In genomic region chr2:41934323-41935003, GRCh38 we compare ENCODE assay signal across 13 cellular contexts.
A peak's percentile ranks its signal among the peaks of the same experiment; 100 is the strongest.
DNase-seq lines count a peak whose midpoint lies in the region; ATAC-seq and TF ChIP-seq lines count a peak whose summit lies in the region.
"Had no signal": no experiment of that assay in that cellular context is flagged by ENCODE, and none has a peak within 500 bp of the region (broad histone marks: within the 10 kb centered on the region; RNA-seq: fewer than 3 reads in every experiment).

No MANE protein-coding gene starts in this region.

- H3K4me3 Mint-ChIP-seq in HFFc6: peak overlapping the region; percentile 49
- H3K4me3 Mint-ChIP-seq in activated naive CD8-positive, alpha-beta T cell treated with anti-CD3 and anti-CD28 coated beads, Interleukin-2, amount 50 U/mL, for 24 hours: no peak overlapping the region
- H3K4me3 Mint-ChIP-seq: activated CD8-positive, alpha-beta T cell treated with anti-CD3 and anti-CD28 coated beads, Interleukin-2, amount 10 ng/mL, durations not matched to agents 7 days and 5 days; activated naive CD8-positive, alpha-beta T cell treated with anti-CD3 and anti-CD28 coated beads for 36 hours; CD4-positive, alpha-beta memory T cell had no signal

- H3K4me3 ChIP-seq in choroid plexus epithelial cell (ENCODE audit: low read depth, low read length) (peak overlapping the region; percentile 19), left lung (no peak overlapping the region), smooth muscle cell (no peak overlapping the region)

- H3K4me2 ChIP-seq in smooth muscle cell: peak overlapping the region; percentile 63

- TF ChIP-seq CTCF in HFFc6 (IDR thresholded peaks at IDR 0.05) (no peak), choroid plexus epithelial cell (conservative IDR thresholded peaks at IDR 0.05; ENCODE audit: low read depth, low read length) (no peak), left lung (IDR thresholded peaks at IDR 0.05) (no peak), smooth muscle cell (IDR thresholded peaks at IDR 0.05; ENCODE audit: borderline replicate concordance, insufficient read depth, poor library complexity, severe bottlenecking) (no peak)

- 19% methylated on average over 10 of the region's 10 CpGs for WGBS in smooth muscle cell (ENCODE audit: low lambda C conversion rate)

- H3K36me3 ChIP-seq in left lung (no peaks in the 10 kb centered on the region), smooth muscle cell (ENCODE audit: low read depth) (no peaks in the 10 kb centered on the region)

- H3F3A ChIP-seq in smooth muscle cell (ENCODE audit: low read depth): peaks cover 54% of the 10 kb centered on the region

- H3K27me3 Mint-ChIP-seq in HFFc6 (ENCODE audit: insufficient read depth): peaks cover 24% of the 10 kb centered on the region
- H3K27me3 Mint-ChIP-seq in activated naive CD8-positive, alpha-beta T cell treated with anti-CD3 and anti-CD28 coated beads, Interleukin-2, amount 50 U/mL, for 24 hours: no peaks in the 10 kb centered on the region
- H3K27me3 Mint-ChIP-seq: activated naive CD8-positive, alpha-beta T cell treated with anti-CD3 and anti-CD28 coated beads for 36 hours had no signal

- intact Hi-C loops in left lung (cut with DNase I): no loop called here

- H3K27me3 ChIP-seq in left lung (no peaks in the 10 kb centered on the region), smooth muscle cell (ENCODE audit: low read depth) (no peaks in the 10 kb centered on the region)

- H2AFZ ChIP-seq in smooth muscle cell (ENCODE audit: low read depth): no peak overlapping the region

- H3K4me1 Mint-ChIP-seq in HFFc6 (ENCODE audit: low read depth): peaks cover 23% of the 10 kb centered on the region
- H3K4me1 Mint-ChIP-seq in activated naive CD8-positive, alpha-beta T cell treated with anti-CD3 and anti-CD28 coated beads, Interleukin-2, amount 50 U/mL, for 24 hours: no peaks in the 10 kb centered on the region
- H3K4me1 Mint-ChIP-seq: activated naive CD8-positive, alpha-beta T cell treated with anti-CD3 and anti-CD28 coated beads for 36 hours had no signal

- DNase-seq in HFFc6: no peak
- DNase-seq in choroid plexus epithelial cell (ENCODE audit: low read depth): peak; percentile 95
- peak; percentile 46 to 51 for DNase-seq in left lung
- DNase-seq in smooth muscle cell (lab: John Stamatoyannopoulos, UW; ENCODE audit: unreplicated experiment): no peak
- DNase-seq in activated naive CD4-positive, alpha-beta T cell (lab: John Stamatoyannopoulos, UW): no peak
- DNase-seq in NCI-H446 treated with DMSO at 0.1 percent for 48 hours (lab: John Stamatoyannopoulos, UW): no peak
- no peak for DNase-seq in activated naive CD8-positive, alpha-beta T cell treated with anti-CD3 and anti-CD28 coated beads, Interleukin-2, amount 50 U/mL, for 24 hours
- DNase-seq: activated CD8-positive, alpha-beta T cell treated with anti-CD3 and anti-CD28 coated beads, Interleukin-2, amount 10 ng/mL, durations not matched to agents 7 days and 5 days; activated naive CD8-positive, alpha-beta T cell treated with anti-CD3 and anti-CD28 coated beads for 36 hours; CD4-positive, alpha-beta memory T cell; H7; NCI-H69 had no signal

- peak overlapping the region; percentile 65 for H3K9ac ChIP-seq in smooth muscle cell (ENCODE audit: low read depth)

- no peak overlapping the region for H3K27ac Mint-ChIP-seq in HFFc6
- no peak overlapping the region for H3K27ac Mint-ChIP-seq in activated naive CD8-positive, alpha-beta T cell treated with anti-CD3 and anti-CD28 coated beads, Interleukin-2, amount 50 U/mL, for 24 hours
- H3K27ac Mint-ChIP-seq: activated CD8-positive, alpha-beta T cell treated with anti-CD3 and anti-CD28 coated beads, Interleukin-2, amount 10 ng/mL, durations not matched to agents 7 days and 5 days; activated naive CD8-positive, alpha-beta T cell treated with anti-CD3 and anti-CD28 coated beads for 36 hours; CD4-positive, alpha-beta memory T cell had no signal

- peak; percentile 54 for ATAC-seq in left lung
- ATAC-seq in HG03025 (IDR thresholded peaks at IDR 0.05; ENCODE audit: low FRiP score, unreplicated experiment): no peak
- ATAC-seq in activated naive CD8-positive, alpha-beta T cell treated with anti-CD3 and anti-CD28 coated beads, Interleukin-2, amount 50 U/mL, for 24 hours: no peak
- ATAC-seq: activated CD8-positive, alpha-beta T cell treated with anti-CD3 and anti-CD28 coated beads, Interleukin-2, amount 10 ng/mL, durations not matched to agents 7 days and 5 days had no signal

- H3K79me2 ChIP-seq in smooth muscle cell (ENCODE audit: low read depth): no peaks in the 10 kb centered on the region

- no peaks in the 10 kb centered on the region for H3K36me3 Mint-ChIP-seq in HFFc6 (ENCODE audit: low read depth)
- no peaks in the 10 kb centered on the region for H3K36me3 Mint-ChIP-seq in activated naive CD8-positive, alpha-beta T cell treated with anti-CD3 and anti-CD28 coated beads, Interleukin-2, amount 50 U/mL, for 24 hours (ENCODE audit: low read depth)
- H3K36me3 Mint-ChIP-seq: activated naive CD8-positive, alpha-beta T cell treated with anti-CD3 and anti-CD28 coated beads for 36 hours; CD4-positive, alpha-beta memory T cell had no signal

- H4K20me1 ChIP-seq in smooth muscle cell (ENCODE audit: low read depth): no peaks in the 10 kb centered on the region

- H3K9me3 Mint-ChIP-seq in HFFc6: no peaks in the 10 kb centered on the region
- H3K9me3 Mint-ChIP-seq in activated naive CD8-positive, alpha-beta T cell treated with anti-CD3 and anti-CD28 coated beads, Interleukin-2, amount 50 U/mL, for 24 hours: no peaks in the 10 kb centered on the region
- H3K9me3 Mint-ChIP-seq: activated naive CD8-positive, alpha-beta T cell treated with anti-CD3 and anti-CD28 coated beads for 36 hours; CD4-positive, alpha-beta memory T cell had no signal

- H3K9me3 ChIP-seq in left lung (no peaks in the 10 kb centered on the region), smooth muscle cell (replicated peaks; ENCODE audit: low read depth) (no peaks in the 10 kb centered on the region)

- H3K27ac ChIP-seq in left lung (peak overlapping the region in 1 of 2 donors; percentile 67), smooth muscle cell (ENCODE audit: low read depth) (peak overlapping the region; percentile 89)

- H3K4me1 ChIP-seq in left lung (no peaks in the 10 kb centered on the region), smooth muscle cell (ENCODE audit: low read depth) (peaks cover 57% of the 10 kb centered on the region)

Comparison
In these comparisons a context has a peak if more than half of its experiments do, and no peak if none do; other contexts are left out.
1. DNase-seq: peak in choroid plexus epithelial cell (single experiment) and left lung (2 of 2); none in HFFc6 (single experiment), smooth muscle cell (single experiment), activated naive CD4-positive, alpha-beta T cell (0 of 4), NCI-H446 treated with DMSO at 0.1 percent for 48 hours (single experiment) and activated naive CD8-positive, alpha-beta T cell treated with anti-CD3 and anti-CD28 coated beads, Interleukin-2, amount 50 U/mL, for 24 hours (single experiment).